In the genomic region with DNA sequence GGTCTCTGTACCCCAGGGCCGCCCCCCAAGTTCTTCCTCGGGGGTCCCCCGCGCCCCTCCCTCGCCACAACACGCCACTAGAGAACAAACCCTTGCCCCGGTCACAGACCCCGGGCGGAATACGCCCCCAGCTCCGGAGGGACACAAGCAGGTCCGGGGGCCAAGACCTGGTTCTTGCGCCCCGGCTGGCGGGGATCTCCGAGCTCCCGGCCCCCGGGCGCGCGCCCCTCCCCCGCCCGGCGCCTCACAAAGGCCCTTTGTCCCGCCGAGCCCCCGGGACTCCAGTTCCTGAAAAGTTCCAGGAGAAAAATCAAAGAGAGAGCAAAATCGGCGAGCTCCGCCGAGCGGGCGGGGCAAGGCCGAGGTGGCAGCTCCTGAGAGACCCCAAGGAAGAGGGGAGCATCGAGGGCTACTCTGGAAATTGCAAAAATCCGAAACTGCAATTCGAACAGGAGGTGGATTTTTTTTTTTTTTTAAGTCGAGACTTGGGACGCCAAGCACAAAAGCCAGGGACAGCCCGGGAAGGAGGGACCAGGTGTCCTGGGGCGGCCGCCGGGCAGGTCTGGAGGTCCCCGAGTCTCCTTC, we compare ENCODE assay signal across 8 cellular contexts. TPM values are rescaled to one million over a fixed set of nuclear protein-coding genes. Genes with fewer than 3 reads are reported as not detected.
DNase-seq lines count a peak whose midpoint lies in the region; ATAC-seq and TF ChIP-seq lines count a peak whose summit lies in the region.

No MANE protein-coding gene starts in this region.

- WGBS in esophagus, 2 donors: 1 to 3% methylated on average over 42 to 44 of the region's 44 CpGs

- no peak overlapping the region for H2AFZ ChIP-seq in PC-3 (ENCODE audit: low read length)
- no peak overlapping the region for H2AFZ ChIP-seq in neural cell (ENCODE audit: low read depth, low read length)

- peaks cover 84% of the 10 kb centered on the region for H3K79me2 ChIP-seq in PC-3 (ENCODE audit: low read length)
- peaks cover 90% of the 10 kb centered on the region for H3K79me2 ChIP-seq in neural cell (replicated peaks; ENCODE audit: insufficient read depth, low read length)

- CTCF ChIA-PET in PC-3 (lab: Charles Lee): interaction anchor here (0.6 kb wide), 1 partner anchor 23 kb away, joined by 5 read pairs; no protein-coding TSS in a partner anchor

- peaks cover 22% of the 10 kb centered on the region for H3K4me1 ChIP-seq in PC-3 (ENCODE audit: insufficient read depth, low read length)
- H3K4me1 ChIP-seq in esophagus (ENCODE audit: control insufficient read depth in 2 of 2, insufficient read depth in 2 of 2, low read length in 1 of 2): peaks cover 4 to 15% of the 10 kb centered on the region in 2 donors

- H3K9ac ChIP-seq in PC-3 (ENCODE audit: low read length): peak overlapping the region; percentile 98
- H3K9ac ChIP-seq in neural cell (ENCODE audit: low read length): peak overlapping the region; percentile 99

- H3F3A ChIP-seq in PC-3 (ENCODE audit: low read length, unreplicated experiment) (no peaks in the 10 kb centered on the region), neural cell (ENCODE audit: insufficient read depth, low read length, poor library complexity, severe bottlenecking) (no peaks in the 10 kb centered on the region)

- peak overlapping the region; percentile 100 for H3K27ac ChIP-seq in C4-2B
- H3K27ac ChIP-seq in PC-3 (ENCODE audit: low read length): peak overlapping the region; percentile 95
- H3K27ac ChIP-seq in esophagus (ENCODE audit: low read depth in 2 of 2, low read length in 1 of 2): peak overlapping the region; percentile 98 to 99
- peak overlapping the region; percentile 99 for H3K27ac ChIP-seq in neural cell (ENCODE audit: low read length)

- H3K27me3 ChIP-seq in PC-3 (ENCODE audit: low read length): no peaks in the 10 kb centered on the region
- H3K27me3 ChIP-seq in esophagus (ENCODE audit: control insufficient read depth in 1 of 2, insufficient read depth in 2 of 2, low read length in 2 of 2): no peaks in the 10 kb centered on the region
- H3K27me3 ChIP-seq in neural cell (ENCODE audit: insufficient read depth, low read depth, low read length): no peaks in the 10 kb centered on the region

- DNase-seq in PC-3 (peak; percentile 17), SW 1271 (lab: John Stamatoyannopoulos, UW) (no peak), activated gamma-delta T cell (lab: John Stamatoyannopoulos, UW) (no peak)

- BruUV-seq in PC-3 (replicated peaks; lab: Mats Ljungman, UMichigan): no TSS peak

- TF ChIP-seq CTCF in C4-2B (conservative IDR thresholded peaks at IDR 0.05): no peak
- no peak for TF ChIP-seq CTCF in PC-3 (conservative IDR thresholded peaks at IDR 0.05; ENCODE audit: low read depth, low read length)
- TF ChIP-seq CTCF in neural cell (IDR thresholded peaks at IDR 0.05; ENCODE audit: poor library complexity, severe bottlenecking): no peak

- no peaks in the 10 kb centered on the region for H3K36me3 ChIP-seq in PC-3 (ENCODE audit: low read depth, low read length)
- peaks cover 0 to 5% of the 10 kb centered on the region in 2 donors for H3K36me3 ChIP-seq in esophagus (ENCODE audit: control insufficient read depth in 2 of 2, insufficient read depth in 2 of 2, low read length in 1 of 2)
- no peaks in the 10 kb centered on the region for H3K36me3 ChIP-seq in neural cell (ENCODE audit: insufficient read depth, low read length)

- H3K4me3 ChIP-seq in PC-3 (ENCODE audit: low read length): peak overlapping the region; percentile 99
- H3K4me3 ChIP-seq in esophagus (ENCODE audit: low read depth in 1 of 2, low read length in 2 of 2): peak overlapping the region; percentile 78 to 88
- peak overlapping the region; percentile 80 for H3K4me3 ChIP-seq in neural cell (ENCODE audit: low read length)

- H3K4me2 ChIP-seq in PC-3 (ENCODE audit: low read length) (peak overlapping the region; percentile 100), neural cell (ENCODE audit: low read length) (peak overlapping the region; percentile 100)

- H4K20me1 ChIP-seq in PC-3 (ENCODE audit: low read length) (no peaks in the 10 kb centered on the region), neural cell (ENCODE audit: insufficient read depth) (peaks cover 6% of the 10 kb centered on the region)

- no peak for TF ChIP-seq EP300 in neural cell (conservative IDR thresholded peaks at IDR 0.05; ENCODE audit: poor library complexity, severe bottlenecking)

- TF ChIP-seq RAD21 in neural cell (conservative IDR thresholded peaks at IDR 0.05): no peak

- no peaks in the 10 kb centered on the region for H3K9me3 ChIP-seq in PC-3 (ENCODE audit: low read length)
- H3K9me3 ChIP-seq in esophagus (ENCODE audit: control insufficient read depth in 2 of 2, insufficient read depth in 1 of 2, low read depth in 1 of 2, low read length in 1 of 2): no peaks in the 10 kb centered on the region
- H3K9me3 ChIP-seq in neural cell (ENCODE audit: low read length): no peaks in the 10 kb centered on the region

- intact Hi-C loops in PC-3 (cut with micrococcal nuclease): no loop called here

- H3K9me2 ChIP-seq in PC-3 (replicated peaks; ENCODE audit: low read length) (no peaks in the 10 kb centered on the region), neural cell (ENCODE audit: insufficient read depth, low read length) (no peaks in the 10 kb centered on the region)

- no peak for ATAC-seq in PC-3
- no peak for ATAC-seq in HG02588 (IDR thresholded peaks at IDR 0.05; ENCODE audit: unreplicated experiment)
- no peak for ATAC-seq in HG03095 (IDR thresholded peaks at IDR 0.05; ENCODE audit: unreplicated experiment)

- POLR2A ChIA-PET in PC-3 (lab: Charles Lee; ENCODE audit: unreplicated experiment): interaction anchor here (0.6 kb wide), 1 partner anchor 22 kb away, joined by 5 read pairs; no protein-coding TSS in a partner anchor

TF ChIP-seq in neural cell, 6 proteins besides CTCF, POLR2A, EP300 and RAD21:
- TF ChIP-seq SMC3 (conservative IDR thresholded peaks at IDR 0.05; ENCODE audit: poor library complexity): no peak
- TF ChIP-seq, protein P1, sequence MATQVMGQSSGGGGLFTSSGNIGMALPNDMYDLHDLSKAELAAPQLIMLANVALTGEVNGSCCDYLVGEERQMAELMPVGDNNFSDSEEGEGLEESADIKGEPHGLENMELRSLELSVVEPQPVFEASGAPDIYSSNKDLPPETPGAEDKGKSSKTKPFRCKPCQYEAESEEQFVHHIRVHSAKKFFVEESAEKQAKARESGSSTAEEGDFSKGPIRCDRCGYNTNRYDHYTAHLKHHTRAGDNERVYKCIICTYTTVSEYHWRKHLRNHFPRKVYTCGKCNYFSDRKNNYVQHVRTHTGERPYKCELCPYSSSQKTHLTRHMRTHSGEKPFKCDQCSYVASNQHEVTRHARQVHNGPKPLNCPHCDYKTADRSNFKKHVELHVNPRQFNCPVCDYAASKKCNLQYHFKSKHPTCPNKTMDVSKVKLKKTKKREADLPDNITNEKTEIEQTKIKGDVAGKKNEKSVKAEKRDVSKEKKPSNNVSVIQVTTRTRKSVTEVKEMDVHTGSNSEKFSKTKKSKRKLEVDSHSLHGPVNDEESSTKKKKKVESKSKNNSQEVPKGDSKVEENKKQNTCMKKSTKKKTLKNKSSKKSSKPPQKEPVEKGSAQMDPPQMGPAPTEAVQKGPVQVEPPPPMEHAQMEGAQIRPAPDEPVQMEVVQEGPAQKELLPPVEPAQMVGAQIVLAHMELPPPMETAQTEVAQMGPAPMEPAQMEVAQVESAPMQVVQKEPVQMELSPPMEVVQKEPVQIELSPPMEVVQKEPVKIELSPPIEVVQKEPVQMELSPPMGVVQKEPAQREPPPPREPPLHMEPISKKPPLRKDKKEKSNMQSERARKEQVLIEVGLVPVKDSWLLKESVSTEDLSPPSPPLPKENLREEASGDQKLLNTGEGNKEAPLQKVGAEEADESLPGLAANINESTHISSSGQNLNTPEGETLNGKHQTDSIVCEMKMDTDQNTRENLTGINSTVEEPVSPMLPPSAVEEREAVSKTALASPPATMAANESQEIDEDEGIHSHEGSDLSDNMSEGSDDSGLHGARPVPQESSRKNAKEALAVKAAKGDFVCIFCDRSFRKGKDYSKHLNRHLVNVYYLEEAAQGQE (IDR thresholded peaks at IDR 0.05; ENCODE audit: borderline replicate concordance): no peak

RNA-seq across cellular contexts. Expression of gene TNRC18, which starts 4.0 kb away (rescaled TPM):
- 26.8 and 57.8 TPM in 2 replicates for total RNA-seq in PC-3 (2014; rRNA removed)
- polyA plus RNA-seq in esophagus (10 to 100 TPM; 18.0 to 34.0 TPM), neural cell (23.6 and 28.6 TPM in 2 replicates)
- polyA minus RNA-seq in neural cell: 109 and 158 TPM in 2 replicates
